ENCODE assay signal across 8 cellular contexts in the genomic region with DNA sequence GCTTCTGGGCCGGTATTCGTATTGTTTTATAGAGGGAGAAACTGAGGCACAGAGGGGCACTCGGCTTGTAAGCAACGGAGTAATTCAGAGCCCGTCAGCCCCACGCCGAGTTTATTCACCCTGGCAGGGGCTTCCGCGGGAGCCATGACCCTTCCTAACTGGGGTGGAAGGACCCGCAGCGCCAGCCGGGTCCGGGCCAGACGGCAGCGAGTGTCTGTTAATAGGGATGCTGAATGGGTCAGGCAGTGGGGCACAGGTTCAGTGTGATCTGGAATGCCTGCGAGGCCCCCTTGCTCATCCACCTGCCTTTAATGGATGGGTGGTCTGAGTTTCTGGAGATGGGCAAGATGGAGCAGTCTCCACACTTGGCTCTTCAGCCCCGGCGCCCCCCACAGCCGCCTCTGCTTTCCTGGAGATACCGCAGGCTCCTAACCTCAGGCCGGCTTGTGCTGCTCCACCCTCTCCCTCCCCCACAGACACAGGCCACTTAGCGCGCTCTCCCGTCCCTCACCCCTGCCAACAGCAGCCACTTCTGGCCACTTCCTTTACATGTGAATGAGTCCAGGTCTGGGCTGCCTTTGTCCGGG.
A peak's percentile ranks its signal among the peaks of the same experiment; 100 is the strongest.
DNase-seq lines count a peak whose midpoint lies in the region; ATAC-seq and TF ChIP-seq lines count a peak whose summit lies in the region.

No MANE protein-coding gene starts in this region.

- no peak for ATAC-seq in GM18909 (IDR thresholded peaks at IDR 0.05; ENCODE audit: poor library complexity, unreplicated experiment)
- no peak for ATAC-seq in esophagus mucosa
- no peak for ATAC-seq in HG03571 (IDR thresholded peaks at IDR 0.05; ENCODE audit: unreplicated experiment)

- H3K27ac Mint-ChIP-seq in nephron progenitor cell = no peak overlapping the region

- peak; percentile 73 for DNase-seq in CMK (ENCODE audit: low read depth)
- peak; percentile 67 for DNase-seq in ecto neural progenitor cell (ENCODE audit: low spot score)
- DNase-seq in nephron progenitor cell = peak; percentile 53
- DNase-seq in GM03348 (ENCODE audit: low spot score) = no peak

- peaks cover 30% of the 10 kb centered on the region for H3K27me3 Mint-ChIP-seq in nephron progenitor cell (ENCODE audit: low read depth, poor library complexity)

- no peaks in the 10 kb centered on the region for H3K9me3 Mint-ChIP-seq in nephron progenitor cell

- no peak for TF ChIP-seq CTCF in nephron progenitor cell (IDR thresholded peaks at IDR 0.05)

- H3K4me1 Mint-ChIP-seq in nephron progenitor cell = peaks cover 47% of the 10 kb centered on the region

- H3K36me3 Mint-ChIP-seq in nephron progenitor cell (ENCODE audit: low read depth) = no peaks in the 10 kb centered on the region

- peak overlapping the region; percentile 83 for H3K4me3 Mint-ChIP-seq in nephron progenitor cell

TF ChIP-seq in PFSK-1, 5 proteins besides CTCF, POLR2A, EP300 and RAD21:
- TF ChIP-seq POLR2AphosphoS5 (IDR thresholded peaks at IDR 0.05; ENCODE audit: low read depth, low read length) = no peak
- TF ChIP-seq FOXP2 (optimal IDR thresholded peaks at IDR 0.05; ENCODE audit: borderline replicate concordance, extremely low read depth, extremely low read length, insufficient read depth) = peak; percentile 10
